Comparison of ENCODE assay signal across 11 cellular contexts in genomic region chr1:192766009-192766625, GRCh38.
A peak's percentile ranks its signal among the peaks of the same experiment; 100 is the strongest.
DNase-seq lines count a peak whose midpoint lies in the region; ATAC-seq lines count a peak whose summit lies in the region.
"Had no signal": no experiment of that assay in that cellular context is flagged by ENCODE, and none has a peak within 500 bp of the region (broad histone marks: within the 10 kb centered on the region; RNA-seq: fewer than 3 reads in every experiment).

No MANE protein-coding gene starts in this region.

- peak; percentile 35 for DNase-seq in Ammon's horn (ENCODE audit: low spot score)
- DNase-seq in NCI-H2171 treated with DMSO at 0.1 percent for 48 hours (lab: John Stamatoyannopoulos, UW) = peak; percentile 94
- DNase-seq in amniotic epithelial cell (ENCODE audit: low read depth) = peak; percentile 62
- DNase-seq in iris pigment epithelial cell (ENCODE audit: low read depth) = peak; percentile 86
- DNase-seq in posterior cingulate gyrus = no peak
- DNase-seq in NCI-H446 (lab: John Stamatoyannopoulos, UW) = no peak
- DNase-seq: Caco-2, GF-D8, NCI-H146 had no signal

- no peak for ATAC-seq in HG03108 (IDR thresholded peaks at IDR 0.05; ENCODE audit: unreplicated experiment)
- ATAC-seq in HG03571 (IDR thresholded peaks at IDR 0.05; ENCODE audit: unreplicated experiment) = no peak

- intact Hi-C loops in posterior cingulate gyrus (cut with DNase I) = no loop called here

Comparison
In these comparisons a context has a peak if more than half of its experiments do, and no peak if none do; other contexts are left out.
1. DNase-seq: peak in Ammon's horn (single experiment), NCI-H2171 treated with DMSO at 0.1 percent for 48 hours (single experiment), amniotic epithelial cell (single experiment) and iris pigment epithelial cell (single experiment); none in posterior cingulate gyrus (0 of 10) and NCI-H446 (0 of 2).